In genomic region chr15:77456746-77457618, GRCh38 we compare ENCODE assay signal across 14 cellular contexts. TPM values are rescaled to one million over a fixed set of nuclear protein-coding genes. Genes with fewer than 3 reads are reported as not detected.
A peak's percentile ranks its signal among the peaks of the same experiment; 100 is the strongest.
DNase-seq lines count a peak whose midpoint lies in the region; ATAC-seq, FAIRE-seq and TF ChIP-seq lines count a peak whose summit lies in the region.
"Had no signal": no experiment of that assay in that cellular context is flagged by ENCODE, and none has a peak within 500 bp of the region (broad histone marks: within the 10 kb centered on the region; RNA-seq: fewer than 3 reads in every experiment).

No MANE protein-coding gene starts in this region.

- H3K27ac Mint-ChIP-seq in activated CD8-positive, alpha-beta T cell treated with anti-CD3 and anti-CD28 coated beads, Interleukin-2, amount 10 ng/mL, durations not matched to agents 7 days and 5 days, result peak overlapping the region; percentile 23
- H3K27ac Mint-ChIP-seq: activated CD4-positive, alpha-beta memory T cell treated with anti-CD3 and anti-CD28 coated beads, Interleukin-2, amount 10 ng/mL, durations not matched to agents 7 days and 5 days; stimulated activated naive B cell treated with anti-CD40 and anti-IgM and Interleukin-4, amounts not matched to agents 10 μg/mL and 1 μg/mL and 100 μg/mL, for 72 hours had no signal

- 48 to 68% methylated on average over 6 of the region's 6 CpGs for WGBS in heart right ventricle, 2 donors

- CTCF ChIA-PET in activated CD8-positive, alpha-beta T cell treated with anti-CD3 and anti-CD28 coated beads, Interleukin-2, amount 10 ng/mL, durations not matched to agents 7 days and 5 days (lab: Charles Lee), result interaction anchor here (1.1 to 2.4 kb wide), 4 partner anchors 22 to 339 kb away, joined by 3 to 6 read pairs (median 3); no protein-coding TSS in a partner anchor

- peak overlapping the region; percentile 25 for H3K4me2 ChIP-seq in keratinocyte (ENCODE audit: control insufficient read depth, extremely low read depth, insufficient read depth, low read depth, low read length)

- no peak for FAIRE-seq in keratinocyte (lab: Jason Lieb, UNC)
- FAIRE-seq: frontal cortex had no signal

- no peak for TF ChIP-seq POLR2A in vagina (IDR thresholded peaks at IDR 0.05)

- dilution Hi-C loops in keratinocyte (cut with MboI; ENCODE audit: extremely low pct_ligation_motif_present, low sequenced_read_pairs), result no loop called here

- H3K36me3 ChIP-seq in heart right ventricle (peaks cover 0 to 27% (median 4%) of the 10 kb centered on the region in 9 donors), right atrium auricular region (peaks cover 5% of the 10 kb centered on the region), keratinocyte (ENCODE audit: control insufficient read depth in 2 of 2, extremely low read depth in 1 of 2, insufficient read depth in 2 of 2, low read length in 2 of 2) (peaks cover 0 to 4% of the 10 kb centered on the region in 2 experiments), vagina (peaks cover 0 to 9% of the 10 kb centered on the region in 2 donors)

- H2AFZ ChIP-seq in keratinocyte (ENCODE audit: control insufficient read depth, low read length), result no peak overlapping the region

- TF ChIP-seq CTCF in heart right ventricle (IDR thresholded peaks at IDR 0.05) (no peak), right atrium auricular region (IDR thresholded peaks at IDR 0.05) (no peak), keratinocyte (optimal IDR thresholded peaks at IDR 0.05 in 1 of 3, IDR thresholded peaks at IDR 0.05 in 1 of 3, conservative IDR thresholded peaks at IDR 0.05 in 1 of 3; ENCODE audit: extremely low read depth in 1 of 3, insufficient read depth in 2 of 3, low read length in 3 of 3) (no peak), vagina (IDR thresholded peaks at IDR 0.05) (no peak)

- no peak for ATAC-seq in heart right ventricle
- ATAC-seq in activated CD8-positive, alpha-beta T cell treated with anti-CD3 and anti-CD28 coated beads, Interleukin-2, amount 10 ng/mL, durations not matched to agents 7 days and 5 days, result peak; percentile 30
- ATAC-seq: stimulated activated naive B cell treated with anti-CD40 and anti-IgM and Interleukin-4, amounts not matched to agents 10 μg/mL and 1 μg/mL and 100 μg/mL, for 72 hours had no signal

- no peaks in the 10 kb centered on the region for H3K27me3 Mint-ChIP-seq in activated CD8-positive, alpha-beta T cell treated with anti-CD3 and anti-CD28 coated beads, Interleukin-2, amount 10 ng/mL, durations not matched to agents 7 days and 5 days (ENCODE audit: low read depth)
- H3K27me3 Mint-ChIP-seq: activated CD4-positive, alpha-beta memory T cell treated with anti-CD3 and anti-CD28 coated beads, Interleukin-2, amount 10 ng/mL, durations not matched to agents 7 days and 5 days; stimulated activated naive B cell treated with anti-CD40 and anti-IgM and Interleukin-4, amounts not matched to agents 10 μg/mL and 1 μg/mL and 100 μg/mL, for 72 hours had no signal

- H3K9me3 ChIP-seq in heart right ventricle, result no peaks in the 10 kb centered on the region
- no peaks in the 10 kb centered on the region for H3K9me3 ChIP-seq in right atrium auricular region
- no peaks in the 10 kb centered on the region for H3K9me3 ChIP-seq in keratinocyte (ENCODE audit: control insufficient read depth, low read depth, low read length)
- no peaks in the 10 kb centered on the region for H3K9me3 ChIP-seq in vagina
- H3K9me3 ChIP-seq: BE2C, SJCRH30 had no signal

- intact Hi-C loops in heart right ventricle (cut with DNase I) (no loop called here), vagina (cut with DNase I) (no loop called here)

- no peaks in the 10 kb centered on the region for H3K9me3 Mint-ChIP-seq in activated CD8-positive, alpha-beta T cell treated with anti-CD3 and anti-CD28 coated beads, Interleukin-2, amount 10 ng/mL, durations not matched to agents 7 days and 5 days (ENCODE audit: insufficient read depth)
- H3K9me3 Mint-ChIP-seq: activated CD4-positive, alpha-beta memory T cell treated with anti-CD3 and anti-CD28 coated beads, Interleukin-2, amount 10 ng/mL, durations not matched to agents 7 days and 5 days; stimulated activated naive B cell treated with anti-CD40 and anti-IgM and Interleukin-4, amounts not matched to agents 10 μg/mL and 1 μg/mL and 100 μg/mL, for 72 hours had no signal

- no peaks in the 10 kb centered on the region for H4K20me1 ChIP-seq in keratinocyte (ENCODE audit: control insufficient read depth, extremely low read depth, insufficient read depth, low read length)

- H3K9ac ChIP-seq in keratinocyte (ENCODE audit: control insufficient read depth, extremely low read depth, insufficient read depth, low read length), result no peak overlapping the region

- no peaks in the 10 kb centered on the region for H3K27me3 ChIP-seq in heart right ventricle
- no peaks in the 10 kb centered on the region for H3K27me3 ChIP-seq in right atrium auricular region
- no peaks in the 10 kb centered on the region for H3K27me3 ChIP-seq in keratinocyte (ENCODE audit: control insufficient read depth, extremely low read depth, insufficient read depth, low read length)
- no peaks in the 10 kb centered on the region for H3K27me3 ChIP-seq in vagina
- H3K27me3 ChIP-seq: BE2C, cardiac muscle cell, SJCRH30 had no signal

- POLR2A ChIA-PET in activated CD8-positive, alpha-beta T cell treated with anti-CD3 and anti-CD28 coated beads, Interleukin-2, amount 10 ng/mL, durations not matched to agents 7 days and 5 days (lab: Charles Lee), result no interaction called here

- H3K4me3 Mint-ChIP-seq in activated CD8-positive, alpha-beta T cell treated with anti-CD3 and anti-CD28 coated beads, Interleukin-2, amount 10 ng/mL, durations not matched to agents 7 days and 5 days, result no peak overlapping the region
- H3K4me3 Mint-ChIP-seq: activated CD4-positive, alpha-beta memory T cell treated with anti-CD3 and anti-CD28 coated beads, Interleukin-2, amount 10 ng/mL, durations not matched to agents 7 days and 5 days; stimulated activated naive B cell treated with anti-CD40 and anti-IgM and Interleukin-4, amounts not matched to agents 10 μg/mL and 1 μg/mL and 100 μg/mL, for 72 hours had no signal

- peak overlapping the region in 8 of 10 donors; percentile 54 to 79 (median 70) for H3K27ac ChIP-seq in heart right ventricle
- H3K27ac ChIP-seq in right atrium auricular region, result peak overlapping the region in 1 of 2 donors; percentile 60
- H3K27ac ChIP-seq in keratinocyte (ENCODE audit: control insufficient read depth, insufficient read depth, low read length), result no peak overlapping the region
- peak overlapping the region; percentile 40 for H3K27ac ChIP-seq in vagina
- H3K27ac ChIP-seq: cardiac muscle cell, SJCRH30 had no signal

- peaks cover 19% of the 10 kb centered on the region for H3K36me3 Mint-ChIP-seq in activated CD8-positive, alpha-beta T cell treated with anti-CD3 and anti-CD28 coated beads, Interleukin-2, amount 10 ng/mL, durations not matched to agents 7 days and 5 days (ENCODE audit: low read depth)

- H3K79me2 ChIP-seq in keratinocyte (ENCODE audit: control insufficient read depth, insufficient read depth, low read length), result no peaks in the 10 kb centered on the region

- no peak for DNase-seq in heart right ventricle
- no peak for DNase-seq in right atrium auricular region (ENCODE audit: low spot score)
- no peak for DNase-seq in activated CD8-positive, alpha-beta T cell treated with anti-CD3 and anti-CD28 coated beads, Interleukin-2, amount 10 ng/mL, durations not matched to agents 7 days and 5 days
- DNase-seq in keratinocyte (ENCODE audit: low read depth, low spot score), result no peak
- no peak for DNase-seq in vagina (ENCODE audit: extremely low spot score in 2 of 2)
- DNase-seq in DMS 273 (lab: John Stamatoyannopoulos, UW; ENCODE audit: unreplicated experiment), result no peak
- DNase-seq in ecto neural progenitor cell (ENCODE audit: low spot score), result no peak
- DNase-seq in EL, result no peak
- DNase-seq: activated CD4-positive, alpha-beta memory T cell treated with anti-CD3 and anti-CD28 coated beads, Interleukin-2, amount 10 ng/mL, durations not matched to agents 7 days and 5 days; BE2C; SJCRH30; stimulated activated naive B cell treated with anti-CD40 and anti-IgM and Interleukin-4, amounts not matched to agents 10 μg/mL and 1 μg/mL and 100 μg/mL, for 72 hours had no signal

- no peaks in the 10 kb centered on the region for H3K9me1 ChIP-seq in keratinocyte (ENCODE audit: control insufficient read depth, extremely low read depth, insufficient read depth, low read length)

- no peak overlapping the region for H3K4me3 ChIP-seq in heart right ventricle
- H3K4me3 ChIP-seq in right atrium auricular region, result no peak overlapping the region
- H3K4me3 ChIP-seq in keratinocyte (ENCODE audit: control insufficient read depth in 2 of 3, extremely low read depth in 1 of 3, insufficient read depth in 2 of 3, low read depth in 1 of 3, low read length in 3 of 3), result no peak overlapping the region
- H3K4me3 ChIP-seq in vagina, result no peak overlapping the region
- H3K4me3 ChIP-seq: cardiac muscle cell, SJCRH30 had no signal

- peaks cover 8 to 77% (median 54%) of the 10 kb centered on the region in 9 donors for H3K4me1 ChIP-seq in heart right ventricle
- peaks cover 0 to 52% of the 10 kb centered on the region in 2 donors for H3K4me1 ChIP-seq in right atrium auricular region
- H3K4me1 ChIP-seq in keratinocyte (ENCODE audit: control insufficient read depth, extremely low read depth, insufficient read depth, low read length), result peaks cover 11% of the 10 kb centered on the region
- H3K4me1 ChIP-seq in vagina, result peaks cover 43% of the 10 kb centered on the region

- H3K4me1 Mint-ChIP-seq in activated CD8-positive, alpha-beta T cell treated with anti-CD3 and anti-CD28 coated beads, Interleukin-2, amount 10 ng/mL, durations not matched to agents 7 days and 5 days (ENCODE audit: low read depth), result peaks cover 21% of the 10 kb centered on the region

RNA-seq across cellular contexts. Expression of gene HMG20A, which starts 36.3 kb away (rescaled TPM):
- 10 to 100 TPM; 25.7 to 60.2 (median 41.6) TPM for total RNA-seq in heart right ventricle
- polyA plus RNA-seq in heart right ventricle, result 10 to 100 TPM in 1 of 2 donors, 1 to 10 TPM in 1; 9.9 to 13.9 TPM
- 10 to 100 TPM; 30.9 to 34.7 TPM for total RNA-seq in right atrium auricular region
- 10 to 100 TPM; 47.5 to 51.7 TPM for total RNA-seq in activated CD8-positive, alpha-beta T cell treated with anti-CD3 and anti-CD28 coated beads, Interleukin-2, amount 10 ng/mL, durations not matched to agents 7 days and 5 days
- polyA plus RNA-seq in keratinocyte, result 32.2 to 44.6 TPM (median 36.1 TPM) in 3 replicates
- polyA plus RNA-seq in keratinocyte (2011; ENCODE audit: low read depth), result 25.3 TPM
- 25.8 and 37.8 TPM in 2 replicates for polyA plus RNA-seq in keratinocyte (2011; cell fraction: cytosol; rRNA removed)
- polyA plus RNA-seq in keratinocyte (2011; cell fraction: nucleus; rRNA removed), result 44.6 and 54.7 TPM in 2 replicates
- polyA plus RNA-seq in keratinocyte (2012; ENCODE audit: low replicate concordance), result 9.7 and 18.7 TPM in 2 replicates
- polyA minus RNA-seq in keratinocyte, result 27.1 to 49.9 TPM (median 38.2 TPM) in 3 replicates
- 39.7 TPM for polyA minus RNA-seq in keratinocyte (2011; cell fraction: cytosol; rRNA and poly(A)+ RNA removed)
- polyA minus RNA-seq in keratinocyte (2011; cell fraction: nucleus; rRNA and poly(A)+ RNA removed), result 26.8 and 59.3 TPM in 2 replicates
- total RNA-seq in vagina, result 49.4 TPM

RNA-seq across cellular contexts. Expression of gene PEAK1, which starts 37.1 kb away (rescaled TPM):
- 100 to 1,000 TPM in 5 of 10 donors, 10 to 100 TPM in 5; 68.1 to 146 (median 96.4) TPM for total RNA-seq in heart right ventricle
- polyA plus RNA-seq in heart right ventricle, result 10 to 100 TPM in 1 of 2 donors, 1 to 10 TPM in 1; 7.0 to 18.7 TPM
- 10 to 100 TPM; 44.2 to 59.8 TPM for total RNA-seq in right atrium auricular region
- 10 to 100 TPM; 30.4 to 30.7 TPM for total RNA-seq in activated CD8-positive, alpha-beta T cell treated with anti-CD3 and anti-CD28 coated beads, Interleukin-2, amount 10 ng/mL, durations not matched to agents 7 days and 5 days
- polyA plus RNA-seq in keratinocyte, result 5.0 to 6.4 TPM (median 5.9 TPM) in 3 replicates
- polyA plus RNA-seq in keratinocyte (2011; ENCODE audit: low read depth), result 4.3 TPM
- polyA plus RNA-seq in keratinocyte (2011; cell fraction: cytosol; rRNA removed), result 2.9 and 4.1 TPM in 2 replicates
- polyA plus RNA-seq in keratinocyte (2011; cell fraction: nucleus; rRNA removed), result 15.3 and 16.0 TPM in 2 replicates
- polyA plus RNA-seq in keratinocyte (2012; ENCODE audit: low replicate concordance), result 4.2 and 5.7 TPM in 2 replicates
- polyA minus RNA-seq in keratinocyte, result 10.1 to 17.8 TPM (median 13.7 TPM) in 3 replicates
- polyA minus RNA-seq in keratinocyte (2011; cell fraction: cytosol; rRNA and poly(A)+ RNA removed), result 13.0 TPM
- polyA minus RNA-seq in keratinocyte (2011; cell fraction: nucleus; rRNA and poly(A)+ RNA removed), result 15.5 and 31.6 TPM in 2 replicates
- 27.7 TPM for total RNA-seq in vagina
